ENCODE assay signal across 23 cellular contexts in the genomic region with DNA sequence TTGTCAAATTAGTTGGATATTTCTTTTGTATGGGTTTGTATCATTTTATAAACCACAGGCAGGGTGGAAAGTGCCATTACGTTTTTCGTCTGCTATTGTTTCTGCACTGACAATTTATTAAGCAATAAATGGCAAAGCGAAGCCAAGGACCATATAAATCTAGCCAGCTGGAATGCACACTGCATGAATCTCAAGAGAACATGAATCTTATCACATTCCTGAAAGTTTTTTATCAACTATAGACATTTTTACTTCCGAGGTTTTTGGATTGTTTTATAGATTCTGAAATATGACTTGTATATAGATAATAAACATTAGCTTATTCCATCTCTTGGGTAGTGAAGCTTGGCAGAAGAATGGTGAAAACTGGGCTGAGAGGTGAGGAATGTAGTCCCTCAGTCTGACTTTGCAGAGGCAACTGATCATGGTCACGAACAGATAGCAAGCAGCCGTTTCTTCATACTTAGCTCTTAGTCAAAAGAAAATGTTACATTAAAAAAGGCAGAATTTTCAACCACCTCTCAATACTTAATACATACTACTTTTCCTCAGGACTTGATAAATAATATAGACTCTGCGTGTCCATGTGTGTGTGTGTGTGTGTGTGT.
DNase-seq lines count a peak whose midpoint lies in the region; ATAC-seq and TF ChIP-seq lines count a peak whose summit lies in the region.
"Had no signal": no experiment of that assay in that cellular context is flagged by ENCODE, and none has a peak within 500 bp of the region (broad histone marks: within the 10 kb centered on the region; RNA-seq: fewer than 3 reads in every experiment).

No MANE protein-coding gene starts in this region.

- peaks cover 39% of the 10 kb centered on the region for H3K4me1 Mint-ChIP-seq in mesothelial cell of epicardium
- H3K4me1 Mint-ChIP-seq: activated CD8-positive, alpha-beta memory T cell treated with anti-CD3 and anti-CD28 coated beads, Interleukin-2, amount 10 ng/mL, durations not matched to agents 7 days and 5 days had no signal

- peak overlapping the region; percentile 43 for H3K27ac Mint-ChIP-seq in mesothelial cell of epicardium
- H3K27ac Mint-ChIP-seq: activated CD8-positive, alpha-beta memory T cell treated with anti-CD3 and anti-CD28 coated beads, Interleukin-2, amount 10 ng/mL, durations not matched to agents 7 days and 5 days; activated naive CD8-positive, alpha-beta T cell; activated T-helper 1 cell treated with anti-CD3 and anti-CD28 coated beads, Interleukin-12 subunit alpha, Interleukin-12 subunit beta, Interleukin-2, Interleukin-4 antibody, amounts not matched to agents 30 ng/mL and 10 ng/mL and 1 ng/mL, durations not matched to agents 14 hours and 24 hours and 36 hours; naive thymus-derived CD8-positive, alpha-beta T cell had no signal

- H3K9me3 ChIP-seq in uterus = no peaks in the 10 kb centered on the region
- H3K9me3 ChIP-seq: breast epithelium, thyroid gland had no signal

- intact Hi-C loops in uterus (cut with DNase I; ENCODE audit: low total_unique reads) = no loop called here

- DNase-seq in AG20443 (ENCODE audit: low spot score) = peak; percentile 38
- peak; percentile 58 for DNase-seq in choroid plexus epithelial cell (ENCODE audit: low read depth)
- DNase-seq in mesothelial cell of epicardium (ENCODE audit: low spot score in 2 of 2, unreplicated experiment in 2 of 2) = no peak
- no peak for DNase-seq in uterus
- no peak for DNase-seq in GM10266 (ENCODE audit: extremely low spot score)
- no peak for DNase-seq in DMS53 (lab: John Stamatoyannopoulos, UW)
- DNase-seq: activated CD4-positive, alpha-beta T cell treated with anti-CD3 and anti-CD28 coated beads for 48 hours; activated CD8-positive, alpha-beta memory T cell treated with anti-CD3 and anti-CD28 coated beads, Interleukin-2, amount 10 ng/mL, durations not matched to agents 7 days and 5 days; DMS79 treated with DMSO at 0.1 percent for 48 hours; foreskin keratinocyte; kidney glomerular epithelial cell; naive thymus-derived CD8-positive, alpha-beta T cell; NCI-H1417; NCI-H69; SHP77; stimulated activated naive CD4-positive, alpha-beta T cell; T-helper 1 cell; thyroid gland had no signal

- H3K27me3 Mint-ChIP-seq in mesothelial cell of epicardium (ENCODE audit: low read depth) = no peaks in the 10 kb centered on the region
- H3K27me3 Mint-ChIP-seq: activated naive CD8-positive, alpha-beta T cell had no signal

- TF ChIP-seq EP300 in Ishikawa (IDR thresholded peaks at IDR 0.05; ENCODE audit: borderline replicate concordance) = 0 out of 2 replicates have a peak, but pooled peaks have one; percentile 34

- no peak for TF ChIP-seq CTCF in choroid plexus epithelial cell (conservative IDR thresholded peaks at IDR 0.05; ENCODE audit: low read depth, low read length)
- TF ChIP-seq CTCF in mesothelial cell of epicardium (IDR thresholded peaks at IDR 0.05; ENCODE audit: unreplicated experiment) = no peak
- TF ChIP-seq CTCF in uterus (IDR thresholded peaks at IDR 0.05) = no peak
- TF ChIP-seq CTCF in GM10266 (IDR thresholded peaks at IDR 0.05; ENCODE audit: control insufficient read depth, insufficient read depth, low read depth, missing control alignments) = no peak

- no peaks in the 10 kb centered on the region for H3K36me3 Mint-ChIP-seq in mesothelial cell of epicardium
- H3K36me3 Mint-ChIP-seq: activated CD8-positive, alpha-beta memory T cell treated with anti-CD3 and anti-CD28 coated beads, Interleukin-2, amount 10 ng/mL, durations not matched to agents 7 days and 5 days; naive thymus-derived CD8-positive, alpha-beta T cell had no signal

- ATAC-seq in HG02588 (IDR thresholded peaks at IDR 0.05; ENCODE audit: unreplicated experiment) = no peak
- ATAC-seq: activated CD8-positive, alpha-beta memory T cell treated with anti-CD3 and anti-CD28 coated beads, Interleukin-2, amount 10 ng/mL, durations not matched to agents 7 days and 5 days; foreskin keratinocyte; naive thymus-derived CD8-positive, alpha-beta T cell had no signal

- H3K9me3 Mint-ChIP-seq in mesothelial cell of epicardium = peaks cover 3% of the 10 kb centered on the region

- H3K4me1 ChIP-seq in uterus = peaks cover 0 to 7% of the 10 kb centered on the region in 2 donors
- H3K4me1 ChIP-seq: breast epithelium had no signal

- H3K4me3 ChIP-seq in choroid plexus epithelial cell (ENCODE audit: low read depth, low read length) = no peak overlapping the region
- no peak overlapping the region for H3K4me3 ChIP-seq in uterus
- H3K4me3 ChIP-seq: breast epithelium, thyroid gland had no signal

- no peak overlapping the region for H3K4me3 Mint-ChIP-seq in mesothelial cell of epicardium
- H3K4me3 Mint-ChIP-seq: activated CD8-positive, alpha-beta memory T cell treated with anti-CD3 and anti-CD28 coated beads, Interleukin-2, amount 10 ng/mL, durations not matched to agents 7 days and 5 days; activated naive CD8-positive, alpha-beta T cell; activated T-helper 1 cell treated with anti-CD3 and anti-CD28 coated beads, Interleukin-12 subunit alpha, Interleukin-12 subunit beta, Interleukin-2, Interleukin-4 antibody, amounts not matched to agents 30 ng/mL and 10 ng/mL and 1 ng/mL, durations not matched to agents 14 hours and 24 hours and 36 hours; naive thymus-derived CD8-positive, alpha-beta T cell had no signal

- no peak overlapping the region for H3K27ac ChIP-seq in uterus
- H3K27ac ChIP-seq: breast epithelium, foreskin keratinocyte, thyroid gland had no signal

- no peak for TF ChIP-seq POLR2A in uterus (IDR thresholded peaks at IDR 0.05)

- no peaks in the 10 kb centered on the region for H3K27me3 ChIP-seq in uterus
- H3K27me3 ChIP-seq: breast epithelium, foreskin keratinocyte, thyroid gland had no signal

- no peak for TF ChIP-seq RAD21 in Ishikawa (IDR thresholded peaks at IDR 0.05; ENCODE audit: low read depth)

- no peaks in the 10 kb centered on the region for H3K36me3 ChIP-seq in uterus
- H3K36me3 ChIP-seq: breast epithelium, thyroid gland had no signal

TF ChIP-seq in Ishikawa, 13 proteins besides CTCF, POLR2A, EP300 and RAD21:
- TF ChIP-seq, protein P1, sequence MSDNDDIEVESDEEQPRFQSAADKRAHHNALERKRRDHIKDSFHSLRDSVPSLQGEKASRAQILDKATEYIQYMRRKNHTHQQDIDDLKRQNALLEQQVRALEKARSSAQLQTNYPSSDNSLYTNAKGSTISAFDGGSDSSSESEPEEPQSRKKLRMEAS (IDR thresholded peaks at IDR 0.05) = no peak
- TF ChIP-seq, protein P2, sequence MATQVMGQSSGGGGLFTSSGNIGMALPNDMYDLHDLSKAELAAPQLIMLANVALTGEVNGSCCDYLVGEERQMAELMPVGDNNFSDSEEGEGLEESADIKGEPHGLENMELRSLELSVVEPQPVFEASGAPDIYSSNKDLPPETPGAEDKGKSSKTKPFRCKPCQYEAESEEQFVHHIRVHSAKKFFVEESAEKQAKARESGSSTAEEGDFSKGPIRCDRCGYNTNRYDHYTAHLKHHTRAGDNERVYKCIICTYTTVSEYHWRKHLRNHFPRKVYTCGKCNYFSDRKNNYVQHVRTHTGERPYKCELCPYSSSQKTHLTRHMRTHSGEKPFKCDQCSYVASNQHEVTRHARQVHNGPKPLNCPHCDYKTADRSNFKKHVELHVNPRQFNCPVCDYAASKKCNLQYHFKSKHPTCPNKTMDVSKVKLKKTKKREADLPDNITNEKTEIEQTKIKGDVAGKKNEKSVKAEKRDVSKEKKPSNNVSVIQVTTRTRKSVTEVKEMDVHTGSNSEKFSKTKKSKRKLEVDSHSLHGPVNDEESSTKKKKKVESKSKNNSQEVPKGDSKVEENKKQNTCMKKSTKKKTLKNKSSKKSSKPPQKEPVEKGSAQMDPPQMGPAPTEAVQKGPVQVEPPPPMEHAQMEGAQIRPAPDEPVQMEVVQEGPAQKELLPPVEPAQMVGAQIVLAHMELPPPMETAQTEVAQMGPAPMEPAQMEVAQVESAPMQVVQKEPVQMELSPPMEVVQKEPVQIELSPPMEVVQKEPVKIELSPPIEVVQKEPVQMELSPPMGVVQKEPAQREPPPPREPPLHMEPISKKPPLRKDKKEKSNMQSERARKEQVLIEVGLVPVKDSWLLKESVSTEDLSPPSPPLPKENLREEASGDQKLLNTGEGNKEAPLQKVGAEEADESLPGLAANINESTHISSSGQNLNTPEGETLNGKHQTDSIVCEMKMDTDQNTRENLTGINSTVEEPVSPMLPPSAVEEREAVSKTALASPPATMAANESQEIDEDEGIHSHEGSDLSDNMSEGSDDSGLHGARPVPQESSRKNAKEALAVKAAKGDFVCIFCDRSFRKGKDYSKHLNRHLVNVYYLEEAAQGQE (IDR thresholded peaks at IDR 0.05; ENCODE audit: low read depth) = no peak
- TF ChIP-seq TEAD4 (IDR thresholded peaks at IDR 0.05) (peak; percentile 60), TCF12 (IDR thresholded peaks at IDR 0.05; ENCODE audit: low read depth) (no peak), YY1 (IDR thresholded peaks at IDR 0.05; ENCODE audit: low read depth) (no peak), NFIC (IDR thresholded peaks at IDR 0.05) (no peak), CEBPB (IDR thresholded peaks at IDR 0.05) (peak; percentile 68; the same call in 1 of the 2 replicates)
TF ChIP-seq in Ishikawa: peak in this region for 2.

Comparison
In these comparisons a context has a peak if more than half of its experiments do, and no peak if none do; other contexts are left out.
1. DNase-seq: peak in AG20443 (single experiment) and choroid plexus epithelial cell (single experiment); none in mesothelial cell of epicardium (0 of 2), uterus (0 of 2), GM10266 (single experiment) and DMS53 (single experiment).